In genomic region chr15:31843426-31844055, GRCh38 we compare ENCODE assay signal across 1 cellular context.
TF ChIP-seq lines count a peak whose summit lies in the region.

No MANE protein-coding gene starts in this region.

TF ChIP-seq in SK-N-SH treated with all-trans-retinoic acid at 6 μM for 48 hours, 23 proteins besides CTCF, POLR2A, EP300 and RAD21 (continued from another document):
- TF ChIP-seq CSRNP3 (CRISPR knock-in tag; IDR thresholded peaks at IDR 0.05) (no peak), CSDC2 (CRISPR knock-in tag; IDR thresholded peaks at IDR 0.05) (no peak), TOX (CRISPR knock-in tag; IDR thresholded peaks at IDR 0.05; ENCODE audit: borderline replicate concordance) (no peak), ZNF565 (CRISPR knock-in tag; conservative IDR thresholded peaks at IDR 0.05; ENCODE audit: low read depth) (no peak), RARB (CRISPR knock-in tag; IDR thresholded peaks at IDR 0.05) (no peak)
TF ChIP-seq in SK-N-SH treated with all-trans-retinoic acid at 6 μM for 48 hours: peak in this region for 0.
